Comparison of ENCODE assay signal across 13 cellular contexts in genomic region chr11:123517559-123518364, GRCh38.
DNase-seq lines count a peak whose midpoint lies in the region; ATAC-seq, FAIRE-seq and TF ChIP-seq lines count a peak whose summit lies in the region.
"Had no signal": no experiment of that assay in that cellular context is flagged by ENCODE, and none has a peak within 500 bp of the region (broad histone marks: within the 10 kb centered on the region; RNA-seq: fewer than 3 reads in every experiment).

No MANE protein-coding gene starts in this region.

- H3K36me3 ChIP-seq in Karpas-422 (ENCODE audit: insufficient read depth, low read length) (peaks cover 43% of the 10 kb centered on the region), mesendoderm (ENCODE audit: control insufficient read depth, insufficient read depth, low read length) (no peaks in the 10 kb centered on the region)

- H3K4me2 ChIP-seq in Karpas-422 (ENCODE audit: low read depth, low read length, poor library complexity, severe bottlenecking) (peak overlapping the region; percentile 29), mesendoderm (ENCODE audit: low read length) (no peak overlapping the region)

- H3K27ac ChIP-seq in Karpas-422 (ENCODE audit: low read length) (peak overlapping the region; percentile 66), mesendoderm (ENCODE audit: low read depth, low read length) (no peak overlapping the region), foreskin keratinocyte (no peak overlapping the region)
- H3K27ac ChIP-seq: testis had no signal

- no peaks in the 10 kb centered on the region for H3K9me2 ChIP-seq in Karpas-422 (replicated peaks; ENCODE audit: insufficient read depth, low read length)

- WGBS in mesendoderm (ENCODE audit: extremely low coverage, insufficient coverage, low lambda C conversion rate), result no CpG with 5 or more reads among the region's 17 CpGs

- H3K79me2 ChIP-seq in Karpas-422 (ENCODE audit: low read length) (peaks cover 94% of the 10 kb centered on the region), mesendoderm (ENCODE audit: control insufficient read depth, insufficient read depth, low read length) (no peaks in the 10 kb centered on the region)

- peak overlapping the region; percentile 33 for H3K9ac ChIP-seq in Karpas-422 (ENCODE audit: low read length)
- H3K9ac ChIP-seq in mesendoderm (ENCODE audit: low read length), result no peak overlapping the region

- no peak for FAIRE-seq in GM12892 (lab: Jason Lieb, UNC)
- FAIRE-seq: islet of Langerhans had no signal

- H3K56ac ChIP-seq in mesendoderm (ENCODE audit: low read length), result peak overlapping the region; percentile 25

- H4K20me1 ChIP-seq in Karpas-422 (ENCODE audit: insufficient read depth, low read depth, low read length), result no peaks in the 10 kb centered on the region

- no peak overlapping the region for H3K4ac ChIP-seq in mesendoderm (ENCODE audit: low read depth, low read length)

- H3K79me1 ChIP-seq in mesendoderm (ENCODE audit: low read length), result peaks cover 2% of the 10 kb centered on the region

- ATAC-seq in GM21529 (IDR thresholded peaks at IDR 0.05; ENCODE audit: unreplicated experiment) (peak; percentile 63), foreskin keratinocyte (no peak)

- no peak overlapping the region for H4K8ac ChIP-seq in mesendoderm (ENCODE audit: low read depth, low read length)

- H3K27me3 ChIP-seq in Karpas-422 (ENCODE audit: low read length), result no peaks in the 10 kb centered on the region
- no peaks in the 10 kb centered on the region for H3K27me3 ChIP-seq in mesendoderm (ENCODE audit: insufficient read depth, low read length, poor library complexity)
- peaks cover 5% of the 10 kb centered on the region for H3K27me3 ChIP-seq in foreskin keratinocyte
- H3K27me3 ChIP-seq: testis had no signal

- no peak overlapping the region for H4K5ac ChIP-seq in mesendoderm (ENCODE audit: low read length)

- H2AK5ac ChIP-seq in mesendoderm (ENCODE audit: low read length), result no peak overlapping the region

- no peak for TF ChIP-seq POLR2A in GM12892 (IDR thresholded peaks at IDR 0.05; ENCODE audit: low read depth, low read length)

- TF ChIP-seq CTCF in GM13977 (IDR thresholded peaks at IDR 0.05; ENCODE audit: extremely low read depth, insufficient read depth, missing control alignments), result peak; percentile 40
- no peak for TF ChIP-seq CTCF in foreskin keratinocyte (conservative IDR thresholded peaks at IDR 0.05)

- H3K9me3 ChIP-seq in Karpas-422 (ENCODE audit: low read length), result no peaks in the 10 kb centered on the region
- H3K9me3 ChIP-seq: testis had no signal

- DNase-seq in GM13977 (ENCODE audit: low spot score) (peak; percentile 65), Karpas-422 (no peak), mesendoderm (no peak), GM12892 (ENCODE audit: insufficient read length) (no peak), NCI-H146 (lab: John Stamatoyannopoulos, UW) (no peak), foreskin keratinocyte (no peak), NCI-H1105 treated with DMSO at 0.1 percent for 48 hours (lab: John Stamatoyannopoulos, UW) (no peak)
- DNase-seq: DMS79 treated with DMSO at 0.1 percent for 48 hours, NCI-H2081, SIG-M5, testis had no signal

- H2BK5ac ChIP-seq in mesendoderm (ENCODE audit: low read length), result no peak overlapping the region

- H3K23ac ChIP-seq in mesendoderm (ENCODE audit: low read length), result no peak overlapping the region

- in situ Hi-C loops in GM13977 (cut with MboI; ENCODE audit: low pct_unique_long_range_greater_than_20kb, low sequenced_read_pairs, unreplicated experiment), result loop anchor here (10.0 kb wide), 1 partner anchor 47 kb away; no protein-coding TSS in a partner anchor

- H2AFZ ChIP-seq in Karpas-422 (ENCODE audit: low read length), result no peak overlapping the region

- H3K4me1 ChIP-seq in Karpas-422 (ENCODE audit: low read length) (peaks cover 61% of the 10 kb centered on the region), mesendoderm (ENCODE audit: control insufficient read depth, low read depth, low read length) (peaks cover 4% of the 10 kb centered on the region), foreskin keratinocyte (no peaks in the 10 kb centered on the region)

- no peak overlapping the region for H2BK120ac ChIP-seq in mesendoderm (ENCODE audit: low read depth, low read length)

- H3K4me3 ChIP-seq in Karpas-422 (ENCODE audit: low read length) (0 out of 2 replicates have a peak overlapping the region, but pooled peaks have one; percentile 9), mesendoderm (ENCODE audit: low read length) (no peak overlapping the region)
- H3K4me3 ChIP-seq: testis had no signal

- H2BK15ac ChIP-seq in mesendoderm (replicated peaks; ENCODE audit: low read depth), result no peak overlapping the region

- H3K18ac ChIP-seq in mesendoderm (ENCODE audit: low read length), result no peak overlapping the region
